In genomic region chr12:94173660-94174265, GRCh38 we compare ENCODE assay signal across 9 cellular contexts. TPM values are rescaled to one million over a fixed set of nuclear protein-coding genes. Genes with fewer than 3 reads are reported as not detected.
A peak's percentile ranks its signal among the peaks of the same experiment; 100 is the strongest.
DNase-seq lines count a peak whose midpoint lies in the region; ATAC-seq and TF ChIP-seq lines count a peak whose summit lies in the region.
"Had no signal": no experiment of that assay in that cellular context is flagged by ENCODE, and none has a peak within 500 bp of the region (broad histone marks: within the 10 kb centered on the region; RNA-seq: fewer than 3 reads in every experiment).

No MANE protein-coding gene starts in this region.

- H3K4me3 Mint-ChIP-seq in Calu3 (ENCODE audit: low read depth, unreplicated experiment) = no peak overlapping the region
- no peak overlapping the region for H3K4me3 Mint-ChIP-seq in neural progenitor cell

- H3K27ac Mint-ChIP-seq in Calu3 (ENCODE audit: unreplicated experiment) = no peak overlapping the region
- no peak overlapping the region for H3K27ac Mint-ChIP-seq in neural progenitor cell

- peaks cover 56% of the 10 kb centered on the region for H3K4me1 ChIP-seq in DOHH2 (ENCODE audit: control insufficient read depth, low read length)
- H3K4me1 ChIP-seq in hepatocyte (ENCODE audit: insufficient read depth) = peaks cover 28% of the 10 kb centered on the region
- H3K4me1 ChIP-seq in neural progenitor cell = peaks cover 28% of the 10 kb centered on the region

- ATAC-seq in GM19452 (IDR thresholded peaks at IDR 0.05; ENCODE audit: unreplicated experiment) (peak; percentile 67), HG03280 (IDR thresholded peaks at IDR 0.05; ENCODE audit: unreplicated experiment) (peak; percentile 73)

- no peak for TF ChIP-seq POLR2A in erythroblast (IDR thresholded peaks at IDR 0.05; ENCODE audit: low read length)

- BruUV-seq in Calu3 (replicated peaks; lab: Mats Ljungman, UMichigan) = no TSS peak

- peaks cover 60% of the 10 kb centered on the region for H3K27me3 Mint-ChIP-seq in Calu3 (ENCODE audit: unreplicated experiment)
- H3K27me3 Mint-ChIP-seq in neural progenitor cell (ENCODE audit: insufficient read depth, low read depth) = peaks cover 2% of the 10 kb centered on the region

- H4K20me1 ChIP-seq in DOHH2 (ENCODE audit: control insufficient read depth, insufficient read depth, low read depth, low read length) (no peaks in the 10 kb centered on the region), hepatocyte (ENCODE audit: insufficient read depth, poor library complexity, severe bottlenecking) (no peaks in the 10 kb centered on the region), neural progenitor cell (ENCODE audit: low read depth) (no peaks in the 10 kb centered on the region)

- no peaks in the 10 kb centered on the region for H3K36me3 Mint-ChIP-seq in Calu3 (ENCODE audit: insufficient read depth, unreplicated experiment)
- H3K36me3 Mint-ChIP-seq in neural progenitor cell = peaks cover 17% of the 10 kb centered on the region

- H3K79me2 ChIP-seq in DOHH2 (ENCODE audit: control insufficient read depth, low read length) = no peaks in the 10 kb centered on the region
- H3K79me2 ChIP-seq in hepatocyte = no peaks in the 10 kb centered on the region
- H3K79me2 ChIP-seq in neural progenitor cell (ENCODE audit: low read depth) = no peaks in the 10 kb centered on the region

- H3K27me3 ChIP-seq in DOHH2 (ENCODE audit: control insufficient read depth, low read length) (no peaks in the 10 kb centered on the region; the same call in 1 of the 2 replicates), hepatocyte (no peaks in the 10 kb centered on the region), neural progenitor cell (peaks cover 42% of the 10 kb centered on the region)
- H3K27me3 ChIP-seq: brain microvascular endothelial cell had no signal

- DNase-seq in hepatocyte (ENCODE audit: low spot score) = no peak
- DNase-seq in Calu3 = no peak
- no peak for DNase-seq in GM19238 (ENCODE audit: insufficient read length, low spot score)
- no peak for DNase-seq in erythroblast (lab: John Stamatoyannopoulos, UW)
- DNase-seq in neural progenitor cell (ENCODE audit: low spot score) = no peak

- intact Hi-C loops in Calu3 (cut with micrococcal nuclease; ENCODE audit: unreplicated experiment) = no loop called here

- CTCF ChIA-PET in Calu3 (lab: Charles Lee) = interaction anchor here (0.6 kb wide), 1 partner anchor 493 kb away, joined by 3 read pairs; no protein-coding TSS in a partner anchor

- H3F3A ChIP-seq in DOHH2 (ENCODE audit: control insufficient read depth, insufficient read depth) (peaks cover 11% of the 10 kb centered on the region), neural progenitor cell (ENCODE audit: low read depth) (peaks cover 16% of the 10 kb centered on the region)

- H3K4me2 ChIP-seq in DOHH2 (ENCODE audit: low read length) (peak overlapping the region; percentile 77), hepatocyte (peak overlapping the region; percentile 16), neural progenitor cell (no peak overlapping the region)

- WGBS in hepatocyte (ENCODE audit: low lambda C conversion rate, missing lambda C conversion rate) = 92% methylated on average over 7 of the region's 7 CpGs

- H3K9me2 ChIP-seq in DOHH2 (replicated peaks; ENCODE audit: control insufficient read depth, low read length) (no peaks in the 10 kb centered on the region), hepatocyte (replicated peaks; ENCODE audit: insufficient read depth) (no peaks in the 10 kb centered on the region)

- H2AFZ ChIP-seq in hepatocyte (no peak overlapping the region), neural progenitor cell (replicated peaks) (no peak overlapping the region)

- H3K36me3 ChIP-seq in DOHH2 (ENCODE audit: control insufficient read depth, low read length) (no peaks in the 10 kb centered on the region), hepatocyte (replicated peaks; ENCODE audit: insufficient read depth, low read depth) (no peaks in the 10 kb centered on the region), neural progenitor cell (no peaks in the 10 kb centered on the region)
- H3K36me3 ChIP-seq: brain microvascular endothelial cell had no signal

- H3K4me1 Mint-ChIP-seq in Calu3 (ENCODE audit: low read depth, unreplicated experiment) (no peaks in the 10 kb centered on the region), neural progenitor cell (peaks cover 21% of the 10 kb centered on the region)

- H3K9ac ChIP-seq in neural progenitor cell = no peak overlapping the region

- H3K9me3 ChIP-seq in DOHH2 (ENCODE audit: control insufficient read depth, insufficient read depth, low read length) = peaks cover 13% of the 10 kb centered on the region
- no peaks in the 10 kb centered on the region for H3K9me3 ChIP-seq in hepatocyte (ENCODE audit: low read depth)
- H3K9me3 ChIP-seq in neural progenitor cell (ENCODE audit: low read depth) = no peaks in the 10 kb centered on the region

- H3K9me3 Mint-ChIP-seq in Calu3 (ENCODE audit: low read depth, unreplicated experiment) = peaks cover 7% of the 10 kb centered on the region
- H3K9me3 Mint-ChIP-seq in neural progenitor cell = peaks cover 10% of the 10 kb centered on the region

- TF ChIP-seq CTCF in DOHH2 (IDR thresholded peaks at IDR 0.05; ENCODE audit: low read depth, low read length, poor library complexity, severe bottlenecking) (no peak), hepatocyte (IDR thresholded peaks at IDR 0.05; ENCODE audit: poor library complexity) (no peak), Calu3 (IDR thresholded peaks at IDR 0.05; ENCODE audit: unreplicated experiment) (no peak), neural progenitor cell (IDR thresholded peaks at IDR 0.05) (no peak)

- peak overlapping the region; percentile 45 for H3K4me3 ChIP-seq in DOHH2 (ENCODE audit: low read length)
- no peak overlapping the region for H3K4me3 ChIP-seq in hepatocyte
- H3K4me3 ChIP-seq in neural progenitor cell = no peak overlapping the region

- H3K27ac ChIP-seq in DOHH2 (ENCODE audit: low read depth, low read length) (peak overlapping the region; percentile 2; the same call in 1 of the 2 replicates), hepatocyte (peak overlapping the region; percentile 69), neural progenitor cell (no peak overlapping the region)

RNA-seq across cellular contexts. Expression of gene PLXNC1, which starts 25.4 kb away (rescaled TPM):
- 17.8 and 23.2 TPM in 2 replicates for total RNA-seq in hepatocyte
- 6.7 and 7.1 TPM in 2 replicates for polyA plus RNA-seq in hepatocyte
- 1.3 and 2.3 TPM in 2 replicates for total RNA-seq in Calu3 (2022)
- 13.4 and 16.7 TPM in 2 replicates for total RNA-seq in neural progenitor cell (ENCODE audit: low replicate concordance)
